1 cellular context compared by ENCODE assay signal in genomic region chrX:151396827-151397740, GRCh38.
TF ChIP-seq lines count a peak whose summit lies in the region.

VMA21 (plus strand) TSS chrX:151397206; CDS start chrX:151397309, 103 bp downstream.

TF ChIP-seq in K562, 482 proteins besides CTCF, POLR2A, EP300 and RAD21 (continued from another document and continues in another):
- peak; percentile 79; the same call in 1 of the 2 replicates for TF ChIP-seq ZNF395 (CRISPR knock-in tag; IDR thresholded peaks at IDR 0.05)
- no peak for TF ChIP-seq ZNF696 (CRISPR knock-in tag; conservative IDR thresholded peaks at IDR 0.05)
- TF ChIP-seq POLR2H (tag; IDR thresholded peaks at IDR 0.05; ENCODE audit: low read depth): 0 out of 2 replicates have a peak, but pooled peaks have one; percentile 41
- TF ChIP-seq DACH1 (IDR thresholded peaks at IDR 0.05; ENCODE audit: partially characterized antibody): no peak
- TF ChIP-seq SREBF1 (IDR thresholded peaks at IDR 0.05; ENCODE audit: borderline replicate concordance, low read depth, low read length): no peak
- no peak for TF ChIP-seq PHB2 (IDR thresholded peaks at IDR 0.05; ENCODE audit: low read depth)
- TF ChIP-seq GTF3C2 (IDR thresholded peaks at IDR 0.05; ENCODE audit: borderline replicate concordance, extremely low read depth, insufficient read length): no peak
- TF ChIP-seq C11orf30 (IDR thresholded peaks at IDR 0.05; ENCODE audit: low read depth): no peak
- TF ChIP-seq SMARCA4 (IDR thresholded peaks at IDR 0.05): no peak
- TF ChIP-seq YY1 (IDR thresholded peaks at IDR 0.05; ENCODE audit: borderline replicate concordance in 1 of 3, control insufficient read depth in 1 of 3, extremely low read depth in 1 of 3, insufficient read depth in 3 of 3, insufficient read length in 1 of 3, insufficient replicate concordance in 2 of 3, low read depth in 1 of 3, low read length in 2 of 3): peak in 1 of 3 experiments; percentile 49
- peak; percentile 67; the same call in 1 of the 2 replicates for TF ChIP-seq EP400 (IDR thresholded peaks at IDR 0.05)
- TF ChIP-seq ZKSCAN1 (IDR thresholded peaks at IDR 0.05; ENCODE audit: low read depth, low read length): no peak
- no peak for TF ChIP-seq ZBTB26 (CRISPR knock-in tag; IDR thresholded peaks at IDR 0.05)
- no peak for TF ChIP-seq ZNF174 (CRISPR knock-in tag; IDR thresholded peaks at IDR 0.05)
- no peak for TF ChIP-seq HNRNPK (IDR thresholded peaks at IDR 0.05; ENCODE audit: low read depth, low read length, poor library complexity, severe bottlenecking)
- TF ChIP-seq SIRT6 (IDR thresholded peaks at IDR 0.05; ENCODE audit: low read depth, low read length): no peak
- peak; percentile 22; the same call in 1 of the 2 replicates for TF ChIP-seq ZBTB33 (CRISPR knock-in tag; IDR thresholded peaks at IDR 0.05)
- no peak for TF ChIP-seq ZNF699 (CRISPR knock-in tag; IDR thresholded peaks at IDR 0.05; ENCODE audit: insufficient replicate concordance)
- no peak for TF ChIP-seq PBX2 (CRISPR knock-in tag; IDR thresholded peaks at IDR 0.05; ENCODE audit: low read depth)
- no peak for TF ChIP-seq PBX2 (tag; conservative IDR thresholded peaks at IDR 0.05; ENCODE audit: low read depth)
- no peak for TF ChIP-seq RCOR1 (IDR thresholded peaks at IDR 0.05; ENCODE audit: borderline replicate concordance in 1 of 2, low read depth in 2 of 2, low read length in 2 of 2)
- no peak for TF ChIP-seq SAFB (IDR thresholded peaks at IDR 0.05; ENCODE audit: borderline replicate concordance, low read depth, low read length)
- peak; percentile 69 for TF ChIP-seq NFIC (IDR thresholded peaks at IDR 0.05)
- TF ChIP-seq TBP (optimal IDR thresholded peaks at IDR 0.05; ENCODE audit: low read depth, low read length): peak; percentile 23
- TF ChIP-seq ILK (tag; IDR thresholded peaks at IDR 0.05; ENCODE audit: borderline replicate concordance, low read depth): no peak
- TF ChIP-seq E2F5 (CRISPR knock-in tag; IDR thresholded peaks at IDR 0.05): no peak
- no peak for TF ChIP-seq NKRF (IDR thresholded peaks at IDR 0.05; ENCODE audit: borderline replicate concordance)
- no peak for TF ChIP-seq BRCA1 (IDR thresholded peaks at IDR 0.05)
- TF ChIP-seq BRCA1 (CRISPR knock-in tag; IDR thresholded peaks at IDR 0.05): no peak
- TF ChIP-seq LEF1 (IDR thresholded peaks at IDR 0.05): no peak
- TF ChIP-seq ZNF830 (CRISPR knock-in tag; IDR thresholded peaks at IDR 0.05): no peak
- TF ChIP-seq SMARCB1 (IDR thresholded peaks at IDR 0.05; ENCODE audit: insufficient read length, low read depth): no peak
- no peak for TF ChIP-seq GATA2 (CRISPR knock-in tag; IDR thresholded peaks at IDR 0.05)
- peak; percentile 74 for TF ChIP-seq GTF2E2 (tag; IDR thresholded peaks at IDR 0.05)
- TF ChIP-seq ZBTB2 (IDR thresholded peaks at IDR 0.05): no peak
- TF ChIP-seq FOXA3 (CRISPR knock-in tag; conservative IDR thresholded peaks at IDR 0.05 in 1 of 2, IDR thresholded peaks at IDR 0.05 in 1 of 2): no peak
- no peak for TF ChIP-seq ARID2 (IDR thresholded peaks at IDR 0.05)
- TF ChIP-seq KAT8 (IDR thresholded peaks at IDR 0.05; ENCODE audit: low read depth): no peak
- TF ChIP-seq ZNF277 (CRISPR knock-in tag; IDR thresholded peaks at IDR 0.05; ENCODE audit: borderline replicate concordance): no peak
- 0 out of 2 replicates have a peak, but pooled peaks have one; percentile 25 for TF ChIP-seq NR4A1 (CRISPR knock-in tag; IDR thresholded peaks at IDR 0.05)
- no peak for TF ChIP-seq NR4A1 (tag; IDR thresholded peaks at IDR 0.05)
- TF ChIP-seq ZNF140 (CRISPR knock-in tag; IDR thresholded peaks at IDR 0.05): no peak
- no peak for TF ChIP-seq ZMIZ1 (IDR thresholded peaks at IDR 0.05; ENCODE audit: low read depth in 2 of 2, low read length in 2 of 2)
